ENCODE assay signal across 28 cellular contexts in the genomic region with DNA sequence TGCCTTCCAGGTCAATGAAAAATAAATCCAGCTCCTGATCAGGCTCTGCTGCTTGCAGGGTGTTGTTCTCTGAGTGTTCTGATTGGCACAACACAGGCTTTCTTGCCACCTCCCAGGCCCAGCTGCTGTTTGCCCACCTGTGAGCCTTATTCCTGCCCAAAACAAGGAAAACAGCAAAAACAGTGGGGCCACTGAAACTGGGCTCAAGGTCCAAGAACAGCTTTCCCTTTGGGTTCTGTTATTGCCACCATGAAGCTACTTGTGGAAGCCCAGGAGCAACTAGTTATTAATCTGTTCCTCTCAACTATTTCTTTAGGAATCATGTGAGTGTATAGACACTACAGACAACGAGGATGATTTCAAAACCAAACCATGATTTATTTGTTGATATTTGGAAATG.
"Had no signal": no experiment of that assay in that cellular context is flagged by ENCODE, and none has a peak within 500 bp of the region (broad histone marks: within the 10 kb centered on the region; RNA-seq: fewer than 3 reads in every experiment).

No MANE protein-coding gene starts in this region.

- FAIRE-seq: RCC 7860 had no signal

- H3K4me2 ChIP-seq: PC-9 had no signal

- H2AFZ ChIP-seq: PC-9 had no signal

- H3K9me3 ChIP-seq: SJCRH30 had no signal

- DNase-seq: Karpas-422, MM.1S, NCI-H1048, NCI-H1092 treated with DMSO at 0.1 percent for 48 hours, NCI-H1105 treated with DMSO at 0.1 percent for 48 hours, NCI-H1417, NCI-H1436, NCI-H146, NCI-H1694, NCI-H187, NCI-H1930, NCI-H2081, NCI-H2171, NCI-H226, NCI-H446 treated with DMSO at 0.1 percent for 48 hours, NCI-H510A, NCI-H526, NCI-H774, PC-9, SHP77, SIG-M5, SJCRH30, T-cell had no signal

- H3K27me3 ChIP-seq: SJCRH30 had no signal

- H3K4me1 ChIP-seq: SJCRH30 had no signal

- ATAC-seq: Panc1, Right ventricle myocardium inferior, T-cell had no signal

- H3K36me3 ChIP-seq: SJCRH30 had no signal

- H3K4me3 ChIP-seq: PC-9, SJCRH30, SK-N-MC had no signal

- H3K27ac ChIP-seq: PC-9, RWPE1, SJCRH30, SK-N-MC had no signal
